8 cellular contexts compared by ENCODE assay signal in the genomic region with DNA sequence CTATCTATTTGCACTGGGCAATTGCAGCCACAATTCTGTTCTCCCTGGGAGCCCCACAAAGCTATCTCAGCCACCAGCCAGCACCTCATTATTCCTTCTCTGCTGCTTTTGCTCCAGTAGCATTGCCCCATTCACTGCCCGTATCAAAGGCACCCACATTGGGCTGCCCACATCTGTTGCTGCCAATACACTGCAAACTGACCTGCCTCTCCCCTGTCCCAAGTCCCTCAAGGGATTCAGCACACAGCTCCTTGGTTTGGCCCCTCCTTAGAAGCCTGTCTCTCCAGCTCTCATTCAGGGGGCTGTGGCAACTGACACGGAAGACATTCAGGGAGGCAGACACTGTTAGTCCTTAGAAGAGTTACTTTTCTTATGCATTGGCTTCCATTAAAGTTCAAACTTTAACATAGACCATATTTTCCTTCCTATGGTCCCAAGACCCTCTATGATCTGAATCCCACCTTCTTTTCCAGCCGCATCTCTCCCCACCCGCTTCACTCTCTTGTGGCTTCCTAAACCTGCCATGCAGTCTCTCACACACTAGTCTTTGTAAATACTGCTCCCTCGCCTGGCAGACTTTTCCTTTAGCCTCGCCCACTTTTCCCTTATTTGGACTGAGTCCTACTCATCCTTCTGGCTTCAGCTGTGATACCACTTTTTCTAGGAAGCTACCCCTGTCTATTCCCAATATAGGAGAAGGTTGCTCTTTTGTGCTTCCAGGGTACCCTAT. TPM values are rescaled to one million over a fixed set of nuclear protein-coding genes. Genes with fewer than 3 reads are reported as not detected.
DNase-seq lines count a peak whose midpoint lies in the region; ATAC-seq and TF ChIP-seq lines count a peak whose summit lies in the region.

No MANE protein-coding gene starts in this region.

- 27% methylated on average over 6 of the region's 6 CpGs for WGBS in mammary epithelial cell (ENCODE audit: low coverage, missing lambda C conversion rate)

- intact Hi-C loops in mammary epithelial cell (cut with micrococcal nuclease) (no loop called here), mucosa of descending colon (cut with DNase I, micrococcal nuclease) (no loop called here)

- no peak overlapping the region for H3K27ac ChIP-seq in mammary epithelial cell (ENCODE audit: insufficient read depth, low read depth, low read length)

- no peaks in the 10 kb centered on the region for H4K20me1 ChIP-seq in mammary epithelial cell (ENCODE audit: insufficient read depth, low read length)

- dilution Hi-C loops in mammary epithelial cell (cut with HindIII; ENCODE audit: low sequenced_read_pairs): no loop called here

- H3K4me1 ChIP-seq in mammary epithelial cell (ENCODE audit: insufficient read depth, low read length) (peaks cover 32% of the 10 kb centered on the region), mucosa of descending colon (ENCODE audit: low read depth) (no peaks in the 10 kb centered on the region)

- no peaks in the 10 kb centered on the region for H3K9me3 ChIP-seq in mammary epithelial cell (replicated peaks; ENCODE audit: insufficient read depth, low read length)
- H3K9me3 ChIP-seq in mucosa of descending colon: no peaks in the 10 kb centered on the region

- no peak overlapping the region for H3K9ac ChIP-seq in mammary epithelial cell (ENCODE audit: insufficient read depth, low read length)

- no peaks in the 10 kb centered on the region for H3K79me2 ChIP-seq in mammary epithelial cell (ENCODE audit: insufficient read depth, low read length)

- H3K27me3 ChIP-seq in mammary epithelial cell (ENCODE audit: insufficient read depth, low read length): no peaks in the 10 kb centered on the region

- H3K4me3 ChIP-seq in mammary epithelial cell (replicated peaks in 1 of 3; ENCODE audit: insufficient read depth in 1 of 3, low read depth in 2 of 3, low read length in 3 of 3): no peak overlapping the region
- H3K4me3 ChIP-seq in mucosa of descending colon: no peak overlapping the region

- BruUV-seq in mammary epithelial cell (replicated peaks; lab: Mats Ljungman, UMichigan): no TSS peak

- in situ Hi-C loops in mammary epithelial cell (cut with MboI; ENCODE audit: low sequenced_read_pairs in 2 of 2): no loop called here

- no peak overlapping the region for H3K4me2 ChIP-seq in mammary epithelial cell (ENCODE audit: insufficient read depth, low read depth, low read length)

- CTCF ChIA-PET in mammary epithelial cell (lab: Charles Lee; ENCODE audit: low non-redundant PET): no interaction called here

- no peaks in the 10 kb centered on the region for H3K36me3 ChIP-seq in mammary epithelial cell (ENCODE audit: insufficient read depth, low read length)
- H3K36me3 ChIP-seq in mucosa of descending colon (ENCODE audit: low read depth): no peaks in the 10 kb centered on the region

- DNase-seq in EH (ENCODE audit: low read depth) (peak; percentile 70), NCI-H2171 (lab: John Stamatoyannopoulos, UW) (peak; percentile 54), mammary epithelial cell (peak; percentile 62), mucosa of descending colon (peak in 1 of 3 donors; percentile 69), CD1c-positive myeloid dendritic cell (ENCODE audit: extremely low spot score) (no peak)

- ATAC-seq in mucosa of descending colon (peak; percentile 89), HG02610 (IDR thresholded peaks at IDR 0.05; ENCODE audit: unreplicated experiment) (no peak), GM21360 (IDR thresholded peaks at IDR 0.05; ENCODE audit: unreplicated experiment) (no peak), HG03045 (IDR thresholded peaks at IDR 0.05; ENCODE audit: unreplicated experiment) (no peak)

- TF ChIP-seq CTCF in mammary epithelial cell (conservative IDR thresholded peaks at IDR 0.05 in 1 of 2, IDR thresholded peaks at IDR 0.05 in 1 of 2; ENCODE audit: extremely low read depth in 1 of 2, insufficient read depth in 1 of 2, low read depth in 1 of 2, low read length in 2 of 2) (peak in 1 of 2 donors; percentile 5), mucosa of descending colon (IDR thresholded peaks at IDR 0.05) (no peak)

- peak overlapping the region; percentile 11 for H2AFZ ChIP-seq in mammary epithelial cell (ENCODE audit: low read depth, low read length)

RNA-seq across cellular contexts. Expression of a gene that starts 19.3 kb away (rescaled TPM):
- total RNA-seq in mammary epithelial cell (not detected), mucosa of descending colon (1 to 10 TPM in 1 of 3 donors, under 1 TPM in 2; 0.17 to 1.8 (median 0.78) TPM)
- not detected for polyA plus RNA-seq in mammary epithelial cell
- not detected for polyA minus RNA-seq in mammary epithelial cell

RNA-seq across cellular contexts. Expression of a gene that starts 45.9 kb away (rescaled TPM):
- total RNA-seq in mammary epithelial cell: 1 to 10 TPM; 3.2 to 5.2 TPM
- 4.6 TPM for polyA plus RNA-seq in mammary epithelial cell
- polyA minus RNA-seq in mammary epithelial cell: 2.8 TPM
- total RNA-seq in mucosa of descending colon: not detected

RNA-seq across cellular contexts. Expression of a gene that starts 54.4 kb away (rescaled TPM):
- total RNA-seq in mammary epithelial cell (10 to 100 TPM; 11.8 TPM), mucosa of descending colon (10 to 100 TPM; 16.5 to 50.8 (median 29.5) TPM)
- polyA plus RNA-seq in mammary epithelial cell: 3.1 TPM
- 3.3 TPM for polyA minus RNA-seq in mammary epithelial cell
